In the genomic region with DNA sequence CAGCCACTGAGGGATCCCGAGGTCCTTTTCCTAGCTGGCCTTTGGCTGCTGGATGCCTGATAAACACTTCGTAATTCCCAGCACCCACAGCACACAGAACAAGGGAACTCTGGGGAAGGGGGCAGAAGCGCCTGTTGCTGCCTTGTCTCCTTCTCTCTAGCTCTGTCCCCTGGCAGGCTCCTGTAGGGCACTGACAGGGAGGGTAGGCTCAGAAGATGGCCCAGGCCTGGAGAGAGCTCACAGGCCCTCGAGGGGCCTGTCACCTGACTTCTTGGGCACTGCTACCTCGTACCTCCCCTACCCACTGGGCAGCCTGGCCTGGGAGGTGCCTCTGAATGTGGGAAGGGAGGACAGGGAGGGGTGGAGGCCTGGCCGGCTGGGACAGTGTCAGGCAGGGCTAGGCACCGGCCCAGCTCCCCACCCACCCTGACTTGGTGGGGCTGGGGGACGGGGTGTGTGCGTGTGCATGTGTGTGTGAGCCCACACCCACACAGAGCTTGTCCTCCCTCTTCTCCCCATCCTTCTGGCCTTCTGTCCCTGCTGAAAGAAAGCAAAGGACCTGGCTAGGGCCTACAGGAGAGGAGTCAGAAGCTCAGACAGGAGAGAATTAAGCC, we compare ENCODE assay signal across 18 cellular contexts. TPM values are rescaled to one million over a fixed set of nuclear protein-coding genes. Genes with fewer than 3 reads are reported as not detected.
A peak's percentile ranks its signal among the peaks of the same experiment; 100 is the strongest.
DNase-seq lines count a peak whose midpoint lies in the region; ATAC-seq and TF ChIP-seq lines count a peak whose summit lies in the region.
"Had no signal": no experiment of that assay in that cellular context is flagged by ENCODE, and none has a peak within 500 bp of the region (broad histone marks: within the 10 kb centered on the region; RNA-seq: fewer than 3 reads in every experiment).

No MANE protein-coding gene starts in this region.

- H4K12ac ChIP-seq in trophoblast cell (ENCODE audit: low read depth, low read length): no peak overlapping the region

- DNase-seq in Right ventricle myocardium superior (no peak), cardiac septum (ENCODE audit: low spot score) (no peak), left ventricle myocardium inferior (no peak), trophoblast cell (no peak), activated gamma-delta T cell treated with Interleukin-2 at 50 U/mL for 16 hours (no peak)
- no peak for DNase-seq in effector memory CD4-positive, alpha-beta T cell
- DNase-seq: activated CD4-positive, CD25-positive, alpha-beta regulatory T cell treated with anti-CD3 and anti-CD28 coated beads, Interleukin-2, amount 50 U/mL, for 72 hours; caudate nucleus; dorsolateral prefrontal cortex; immature natural killer cell; NCI-H1694 had no signal

- H3K27me3 ChIP-seq in left ventricle myocardium inferior (ENCODE audit: low read depth) (no peaks in the 10 kb centered on the region), trophoblast cell (ENCODE audit: insufficient read depth, low read length) (no peaks in the 10 kb centered on the region)
- H3K27me3 ChIP-seq in effector memory CD4-positive, alpha-beta T cell (replicated peaks; ENCODE audit: control insufficient read depth, insufficient read depth, low read length, poor library complexity, severe bottlenecking): no peaks in the 10 kb centered on the region
- H3K27me3 ChIP-seq: BLaER1, dorsolateral prefrontal cortex had no signal

- no CpG with 5 or more reads among the region's 9 CpGs for WGBS in trophoblast cell (ENCODE audit: extremely low coverage, insufficient coverage, insufficient read length)

- H3K79me1 ChIP-seq in trophoblast cell (ENCODE audit: low read length): no peaks in the 10 kb centered on the region

- no peak overlapping the region for H2AFZ ChIP-seq in trophoblast cell (ENCODE audit: insufficient read depth, low read length, poor library complexity)

- no peak overlapping the region for H3K18ac ChIP-seq in trophoblast cell (ENCODE audit: low read length)

- H4K8ac ChIP-seq in trophoblast cell (ENCODE audit: low read depth, low read length): no peak overlapping the region

- peak overlapping the region; percentile 19 for H4K91ac ChIP-seq in trophoblast cell (ENCODE audit: low read depth, low read length)

- no peaks in the 10 kb centered on the region for H3K9me3 ChIP-seq in left ventricle myocardium inferior (replicated peaks)
- no peaks in the 10 kb centered on the region for H3K9me3 ChIP-seq in trophoblast cell (ENCODE audit: insufficient read depth, low read depth, low read length)
- H3K9me3 ChIP-seq in effector memory CD4-positive, alpha-beta T cell (ENCODE audit: control insufficient read depth, low read length): no peaks in the 10 kb centered on the region
- H3K9me3 ChIP-seq: BLaER1 had no signal

- H3K4me3 ChIP-seq in left ventricle myocardium inferior (no peak overlapping the region), trophoblast cell (ENCODE audit: low read depth, low read length) (no peak overlapping the region)
- H3K4me3 ChIP-seq in effector memory CD4-positive, alpha-beta T cell (ENCODE audit: insufficient read depth, low read depth, low read length, poor library complexity, severe bottlenecking): no peak overlapping the region
- H3K4me3 ChIP-seq: BLaER1, dorsolateral prefrontal cortex, lung had no signal

- no peak overlapping the region for H2BK12ac ChIP-seq in trophoblast cell (ENCODE audit: low read length)

- H3K9ac ChIP-seq in trophoblast cell (ENCODE audit: low read length): no peak overlapping the region
- H3K9ac ChIP-seq: BLaER1 had no signal

- no peak overlapping the region for H2AK5ac ChIP-seq in trophoblast cell (ENCODE audit: low read length)

- no peak overlapping the region for H3K4me2 ChIP-seq in trophoblast cell (ENCODE audit: low read length)
- H3K4me2 ChIP-seq: BLaER1 had no signal

- H3K4me1 ChIP-seq in left ventricle myocardium inferior: peaks cover 26% of the 10 kb centered on the region
- H3K4me1 ChIP-seq in trophoblast cell (ENCODE audit: control insufficient read depth in 1 of 2, insufficient read depth in 2 of 2, low read length in 2 of 2): peaks cover 15 to 23% of the 10 kb centered on the region in 2 experiments
- H3K4me1 ChIP-seq in effector memory CD4-positive, alpha-beta T cell (ENCODE audit: control insufficient read depth, insufficient read depth, low read length, poor library complexity, severe bottlenecking): no peaks in the 10 kb centered on the region

- TF ChIP-seq CTCF in left ventricle myocardium inferior (IDR thresholded peaks at IDR 0.05; ENCODE audit: borderline replicate concordance): no peak

- no peak overlapping the region for H3K14ac ChIP-seq in trophoblast cell (ENCODE audit: low read length)

- no peak overlapping the region for H3K4ac ChIP-seq in trophoblast cell (ENCODE audit: low read depth, low read length)

- intact Hi-C loops in Right ventricle myocardium superior (cut with DNase I) (no loop called here), cardiac septum (cut with DNase I) (no loop called here), left ventricle myocardium inferior (cut with micrococcal nuclease) (no loop called here)

- H3K36me3 ChIP-seq in left ventricle myocardium inferior: no peaks in the 10 kb centered on the region
- H3K36me3 ChIP-seq in trophoblast cell (ENCODE audit: control insufficient read depth in 1 of 2, insufficient read depth in 2 of 2, low read length in 2 of 2): peaks cover 9 to 14% of the 10 kb centered on the region in 2 experiments
- no peaks in the 10 kb centered on the region for H3K36me3 ChIP-seq in effector memory CD4-positive, alpha-beta T cell (ENCODE audit: control insufficient read depth, insufficient read depth, low read length)
- H3K36me3 ChIP-seq: BLaER1 had no signal

- H2BK120ac ChIP-seq in trophoblast cell (ENCODE audit: insufficient read depth, low read length, poor library complexity): no peak overlapping the region

- H3K27ac ChIP-seq in left ventricle myocardium inferior (replicated peaks) (peak overlapping the region; percentile 66), trophoblast cell (ENCODE audit: low read depth, low read length) (no peak overlapping the region)
- H3K27ac ChIP-seq in effector memory CD4-positive, alpha-beta T cell (ENCODE audit: insufficient read depth, low read length, poor library complexity, severe bottlenecking): no peak overlapping the region
- H3K27ac ChIP-seq: BLaER1, dorsolateral prefrontal cortex had no signal

- no peak overlapping the region for H3K23ac ChIP-seq in trophoblast cell (ENCODE audit: low read length)

- no peaks in the 10 kb centered on the region for H3K79me2 ChIP-seq in trophoblast cell (ENCODE audit: control insufficient read depth, insufficient read depth, low read length, poor library complexity)

- ATAC-seq in Right ventricle myocardium superior (ENCODE audit: poor library complexity) (peak; percentile 16), GM19397 (IDR thresholded peaks at IDR 0.05; ENCODE audit: unreplicated experiment) (no peak), GM21737 (IDR thresholded peaks at IDR 0.05; ENCODE audit: unreplicated experiment) (no peak)
- ATAC-seq: SK-N-SH treated with all-trans-retinoic acid at 6 μM for 48 hours had no signal

- no peak overlapping the region for H2BK5ac ChIP-seq in trophoblast cell (ENCODE audit: low read depth, low read length, poor library complexity)

RNA-seq across cellular contexts. Expression of a gene that starts 18.1 kb away (rescaled TPM):
- total RNA-seq in Right ventricle myocardium superior (1.9 TPM), cardiac septum (1.3 TPM), left ventricle myocardium inferior (1.4 TPM)
- 12.8 and 13.7 TPM in 2 replicates for polyA plus RNA-seq in trophoblast cell (2013)
- total RNA-seq: A172 had no signal

RNA-seq across cellular contexts. Expression of a gene that starts 48.8 kb away (rescaled TPM):
- total RNA-seq in Right ventricle myocardium superior (not detected), cardiac septum (not detected), left ventricle myocardium inferior (not detected)
- polyA plus RNA-seq in trophoblast cell (2013): 1.2 and 1.7 TPM in 2 replicates
- total RNA-seq: A172, lung, MCF 10A had no signal
- polyA plus RNA-seq: immature natural killer cell had no signal
